23 cellular contexts compared by ENCODE assay signal in the genomic region with DNA sequence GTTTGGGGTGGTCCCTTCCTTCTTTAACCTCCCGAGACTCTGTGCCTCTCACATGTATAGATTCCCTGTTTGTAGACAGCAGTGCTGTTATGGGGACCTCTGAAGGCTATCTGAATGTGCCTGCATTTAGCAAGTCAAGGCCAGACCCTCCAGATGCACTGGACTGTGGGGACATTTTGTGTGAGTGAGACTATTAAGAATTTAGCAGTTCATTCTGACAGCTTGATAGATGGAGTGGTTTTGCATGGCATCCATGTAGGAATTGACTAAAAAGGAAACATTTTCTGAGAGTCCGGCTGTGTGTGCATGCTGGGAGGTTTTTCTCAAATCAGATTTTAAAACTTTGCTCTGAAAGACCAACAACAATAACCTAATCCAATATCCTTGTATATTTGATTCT.
DNase-seq lines count a peak whose midpoint lies in the region; ATAC-seq and TF ChIP-seq lines count a peak whose summit lies in the region.
"Had no signal": no experiment of that assay in that cellular context is flagged by ENCODE, and none has a peak within 500 bp of the region (broad histone marks: within the 10 kb centered on the region; RNA-seq: fewer than 3 reads in every experiment).

No MANE protein-coding gene starts in this region.

- H3K9me2 ChIP-seq in PC-3 (replicated peaks; ENCODE audit: low read length): no peaks in the 10 kb centered on the region

- intact Hi-C loops in PC-3 (cut with micrococcal nuclease): no loop called here
- intact Hi-C loops in activated CD4-positive, alpha-beta T cell treated with anti-CD3 and anti-CD28 coated beads, Interleukin-2, amount 10 ng/mL, durations not matched to agents 24 days and 14 days (cut with micrococcal nuclease): no loop called here

- H3K4me2 ChIP-seq in BLaER1 treated with 17β-estradiol and CSF1 and Interleukin-3, amounts not matched to agents 10 nM and 100 nM: peak overlapping the region in 7 of 11 experiments; percentile 2 to 93 (median 87); a peak in 11 of 22 replicates
- peak overlapping the region; percentile 67 for H3K4me2 ChIP-seq in skeletal muscle satellite cell (ENCODE audit: low read length)
- no peak overlapping the region for H3K4me2 ChIP-seq in PC-3 (ENCODE audit: low read length)

- peaks cover 0 to 50% (median 0%) of the 10 kb centered on the region in 11 experiments; a peak in 5 of 22 replicates for H4K20me1 ChIP-seq in BLaER1 treated with 17β-estradiol and CSF1 and Interleukin-3, amounts not matched to agents 10 nM and 100 nM
- no peaks in the 10 kb centered on the region for H4K20me1 ChIP-seq in PC-3 (ENCODE audit: low read length)

- H3K4me3 ChIP-seq in BLaER1 treated with 17β-estradiol and CSF1 and Interleukin-3, amounts not matched to agents 10 nM and 100 nM: no peak overlapping the region
- no peak overlapping the region for H3K4me3 ChIP-seq in SJSA1
- H3K4me3 ChIP-seq in fibroblast of pulmonary artery (replicated peaks; ENCODE audit: low read depth, low read length): no peak overlapping the region
- peak overlapping the region; percentile 41 for H3K4me3 ChIP-seq in skeletal muscle satellite cell (ENCODE audit: low read length)
- no peak overlapping the region for H3K4me3 ChIP-seq in PC-3 (ENCODE audit: low read length)
- H3K4me3 ChIP-seq: psoas muscle, spleen had no signal

- H3K36me3 ChIP-seq in BLaER1 treated with 17β-estradiol and CSF1 and Interleukin-3, amounts not matched to agents 10 nM and 100 nM: peaks cover 0 to 67% (median 12%) of the 10 kb centered on the region in 11 experiments; a peak in 12 of 22 replicates
- H3K36me3 ChIP-seq in SJSA1 (no peaks in the 10 kb centered on the region), skeletal muscle satellite cell (ENCODE audit: insufficient read depth, low read length) (no peaks in the 10 kb centered on the region), PC-3 (ENCODE audit: low read depth, low read length) (no peaks in the 10 kb centered on the region)
- H3K36me3 ChIP-seq: spleen had no signal

- peaks cover 15% of the 10 kb centered on the region for H3K36me3 Mint-ChIP-seq in activated CD4-positive, alpha-beta T cell treated with anti-CD3 and anti-CD28 coated beads, Interleukin-2, amount 10 ng/mL, durations not matched to agents 24 days and 14 days (ENCODE audit: low read depth)

- DNase-seq in SJSA1 (ENCODE audit: low read depth in 1 of 2, low spot score in 2 of 2) (no peak), fibroblast of pulmonary artery (ENCODE audit: low read depth) (peak; percentile 41), midbrain (lab: John Stamatoyannopoulos, UW) (no peak), PC-3 (no peak)
- no peak for DNase-seq in activated CD4-positive, alpha-beta T cell treated with anti-CD3 and anti-CD28 coated beads, Interleukin-2, amount 10 ng/mL, durations not matched to agents 24 days and 14 days
- DNase-seq: activated CD4-positive, alpha-beta T cell treated with anti-CD3 and anti-CD28 coated beads, Interleukin-2, amount 50 U/mL, for 48 hours; activated gamma-delta T cell treated with Interleukin-2 at 50 U/mL for 16 hours; amygdala; COR-L47; Kasumi-1; NCI-H1417 treated with DMSO at 0.1 percent for 48 hours; NCI-H2171 treated with DMSO at 0.1 percent for 48 hours; NCI-H748 treated with DMSO at 0.1 percent for 48 hours; psoas muscle; spleen; stimulated activated CD8-positive, alpha-beta memory T cell treated with anti-CD3 and anti-CD28 coated beads, Interleukin-4, amount 100 ng/mL, for 48 hours; substantia nigra; T-helper 17 cell; WERI-Rb-1 had no signal

- no peak overlapping the region for H2AFZ ChIP-seq in PC-3 (ENCODE audit: low read length)

- CTCF ChIA-PET in PC-3 (lab: Charles Lee): no interaction called here

- H3K27ac ChIP-seq in BLaER1 treated with 17β-estradiol and CSF1 and Interleukin-3, amounts not matched to agents 10 nM and 100 nM: peak overlapping the region in 4 of 11 experiments; percentile 0 to 20 (median 11); a peak in 3 of 22 replicates
- H3K27ac ChIP-seq in SJSA1 (peak overlapping the region; percentile 95), PC-3 (ENCODE audit: low read length) (no peak overlapping the region)
- H3K27ac ChIP-seq: psoas muscle, spleen, WERI-Rb-1 had no signal

- no peaks in the 10 kb centered on the region for H3K9me3 ChIP-seq in BLaER1 treated with 17β-estradiol and CSF1 and Interleukin-3, amounts not matched to agents 10 nM and 100 nM (replicated peaks in 1 of 11)
- H3K9me3 ChIP-seq in SJSA1 (replicated peaks) (no peaks in the 10 kb centered on the region), skeletal muscle satellite cell (replicated peaks; ENCODE audit: low read length) (no peaks in the 10 kb centered on the region), PC-3 (ENCODE audit: low read length) (no peaks in the 10 kb centered on the region)
- H3K9me3 ChIP-seq: psoas muscle, spleen had no signal

- H3K4me3 Mint-ChIP-seq in activated CD4-positive, alpha-beta T cell treated with anti-CD3 and anti-CD28 coated beads, Interleukin-2, amount 10 ng/mL, durations not matched to agents 24 days and 14 days: no peak overlapping the region
- H3K4me3 Mint-ChIP-seq: natural killer cell treated with Interleukin-12 subunit alpha and Interleukin-12 subunit beta and Interleukin-15 and Interleukin-18, amount 100 ng/mL, for 72 hours; T-helper 17 cell had no signal

- no peaks in the 10 kb centered on the region for H3F3A ChIP-seq in PC-3 (ENCODE audit: low read length, unreplicated experiment)

- no peaks in the 10 kb centered on the region for H3K27me3 ChIP-seq in BLaER1 treated with 17β-estradiol and CSF1 and Interleukin-3, amounts not matched to agents 10 nM and 100 nM
- no peaks in the 10 kb centered on the region for H3K27me3 ChIP-seq in SJSA1 (replicated peaks)
- H3K27me3 ChIP-seq in skeletal muscle satellite cell (ENCODE audit: control insufficient read depth, insufficient read depth, low read length): no peaks in the 10 kb centered on the region
- no peaks in the 10 kb centered on the region for H3K27me3 ChIP-seq in PC-3 (ENCODE audit: low read length)
- H3K27me3 ChIP-seq: spleen had no signal

- no peak overlapping the region for H3K27ac Mint-ChIP-seq in activated CD4-positive, alpha-beta T cell treated with anti-CD3 and anti-CD28 coated beads, Interleukin-2, amount 10 ng/mL, durations not matched to agents 24 days and 14 days
- H3K27ac Mint-ChIP-seq: natural killer cell treated with Interleukin-12 subunit alpha and Interleukin-12 subunit beta and Interleukin-15 and Interleukin-18, amount 100 ng/mL, for 72 hours; T-helper 17 cell had no signal

- POLR2A ChIA-PET in PC-3 (lab: Charles Lee; ENCODE audit: unreplicated experiment): no interaction called here

- H3K79me2 ChIP-seq in PC-3 (ENCODE audit: low read length): no peaks in the 10 kb centered on the region

- no peak overlapping the region for H3K9ac ChIP-seq in BLaER1 treated with 17β-estradiol and CSF1 and Interleukin-3, amounts not matched to agents 10 nM and 100 nM
- H3K9ac ChIP-seq in skeletal muscle satellite cell (ENCODE audit: low read depth, low read length) (peak overlapping the region; percentile 55), PC-3 (ENCODE audit: low read length) (no peak overlapping the region)

- H3K27me3 Mint-ChIP-seq in activated CD4-positive, alpha-beta T cell treated with anti-CD3 and anti-CD28 coated beads, Interleukin-2, amount 10 ng/mL, durations not matched to agents 24 days and 14 days: no peaks in the 10 kb centered on the region
- H3K27me3 Mint-ChIP-seq: T-helper 17 cell had no signal

- TF ChIP-seq CTCF in fibroblast of pulmonary artery (IDR thresholded peaks at IDR 0.05; ENCODE audit: low read length, missing control alignments): no peak
- no peak for TF ChIP-seq CTCF in PC-3 (conservative IDR thresholded peaks at IDR 0.05; ENCODE audit: low read depth, low read length)

- H3K9me3 Mint-ChIP-seq in activated CD4-positive, alpha-beta T cell treated with anti-CD3 and anti-CD28 coated beads, Interleukin-2, amount 10 ng/mL, durations not matched to agents 24 days and 14 days: no peaks in the 10 kb centered on the region
- H3K9me3 Mint-ChIP-seq: natural killer cell treated with Interleukin-12 subunit alpha and Interleukin-12 subunit beta and Interleukin-15 and Interleukin-18, amount 100 ng/mL, for 72 hours had no signal

- peaks cover 45% of the 10 kb centered on the region for H3K4me1 Mint-ChIP-seq in activated CD4-positive, alpha-beta T cell treated with anti-CD3 and anti-CD28 coated beads, Interleukin-2, amount 10 ng/mL, durations not matched to agents 24 days and 14 days

- BruUV-seq in PC-3 (replicated peaks; lab: Mats Ljungman, UMichigan): no TSS peak

- peaks cover 36 to 100% (median 99%) of the 10 kb centered on the region in 10 experiments for H3K4me1 ChIP-seq in BLaER1 treated with 17β-estradiol and CSF1 and Interleukin-3, amounts not matched to agents 10 nM and 100 nM
- H3K4me1 ChIP-seq in SJSA1 (replicated peaks) (peaks cover 70% of the 10 kb centered on the region), skeletal muscle satellite cell (ENCODE audit: control insufficient read depth, insufficient read depth, low read length) (peaks cover 34% of the 10 kb centered on the region), PC-3 (ENCODE audit: insufficient read depth, low read length) (peaks cover 16% of the 10 kb centered on the region)

- ATAC-seq in GM18519 (IDR thresholded peaks at IDR 0.05; ENCODE audit: low FRiP score, unreplicated experiment) (no peak), PC-3 (no peak)
- ATAC-seq: natural killer cell treated with Interleukin-12 subunit alpha and Interleukin-12 subunit beta and Interleukin-15 and Interleukin-18, amount 100 ng/mL, for 72 hours; psoas muscle; T-helper 17 cell had no signal
